In the genomic region with DNA sequence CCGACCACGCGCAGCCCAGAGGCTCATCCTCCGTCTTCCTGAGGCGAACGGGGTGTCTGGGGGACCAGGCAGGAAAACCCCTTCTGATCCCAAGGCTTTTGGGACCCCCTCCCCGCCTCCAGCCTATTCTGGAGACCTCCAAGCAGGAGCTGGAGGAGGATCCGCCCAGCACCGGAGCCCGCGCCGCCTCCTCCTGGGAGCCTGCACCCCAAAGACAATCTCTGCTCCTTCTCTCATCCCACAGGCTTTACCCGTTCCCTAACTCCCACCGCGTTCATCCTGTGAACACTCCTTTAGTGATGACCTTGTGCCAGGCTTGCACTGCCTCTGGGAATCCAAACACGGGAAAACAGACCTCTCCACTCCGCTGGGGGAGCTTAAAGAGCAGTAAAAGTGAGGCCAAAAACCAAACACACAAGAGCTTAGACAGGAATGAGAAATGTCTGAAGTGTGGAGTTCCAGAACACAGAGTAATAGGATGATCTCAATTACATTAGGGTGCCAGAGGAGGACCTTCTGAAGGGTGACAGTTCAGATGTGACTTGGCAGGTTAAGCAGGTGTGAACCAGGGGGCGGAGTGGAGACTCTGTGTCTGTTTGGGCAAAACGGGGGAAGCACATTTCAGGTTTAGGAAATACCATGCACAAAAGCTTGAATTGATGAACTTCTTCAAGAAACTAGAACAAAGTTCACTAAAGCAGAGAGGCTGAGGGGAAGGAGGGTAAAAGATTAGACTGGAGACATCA, we compare ENCODE assay signal across 1 cellular context.
TF ChIP-seq lines count a peak whose summit lies in the region.

No MANE protein-coding gene starts in this region.

TF ChIP-seq in GM23338, 12 proteins besides CTCF, POLR2A, EP300 and RAD21 (continued from another document):
- TF ChIP-seq, protein P1, sequence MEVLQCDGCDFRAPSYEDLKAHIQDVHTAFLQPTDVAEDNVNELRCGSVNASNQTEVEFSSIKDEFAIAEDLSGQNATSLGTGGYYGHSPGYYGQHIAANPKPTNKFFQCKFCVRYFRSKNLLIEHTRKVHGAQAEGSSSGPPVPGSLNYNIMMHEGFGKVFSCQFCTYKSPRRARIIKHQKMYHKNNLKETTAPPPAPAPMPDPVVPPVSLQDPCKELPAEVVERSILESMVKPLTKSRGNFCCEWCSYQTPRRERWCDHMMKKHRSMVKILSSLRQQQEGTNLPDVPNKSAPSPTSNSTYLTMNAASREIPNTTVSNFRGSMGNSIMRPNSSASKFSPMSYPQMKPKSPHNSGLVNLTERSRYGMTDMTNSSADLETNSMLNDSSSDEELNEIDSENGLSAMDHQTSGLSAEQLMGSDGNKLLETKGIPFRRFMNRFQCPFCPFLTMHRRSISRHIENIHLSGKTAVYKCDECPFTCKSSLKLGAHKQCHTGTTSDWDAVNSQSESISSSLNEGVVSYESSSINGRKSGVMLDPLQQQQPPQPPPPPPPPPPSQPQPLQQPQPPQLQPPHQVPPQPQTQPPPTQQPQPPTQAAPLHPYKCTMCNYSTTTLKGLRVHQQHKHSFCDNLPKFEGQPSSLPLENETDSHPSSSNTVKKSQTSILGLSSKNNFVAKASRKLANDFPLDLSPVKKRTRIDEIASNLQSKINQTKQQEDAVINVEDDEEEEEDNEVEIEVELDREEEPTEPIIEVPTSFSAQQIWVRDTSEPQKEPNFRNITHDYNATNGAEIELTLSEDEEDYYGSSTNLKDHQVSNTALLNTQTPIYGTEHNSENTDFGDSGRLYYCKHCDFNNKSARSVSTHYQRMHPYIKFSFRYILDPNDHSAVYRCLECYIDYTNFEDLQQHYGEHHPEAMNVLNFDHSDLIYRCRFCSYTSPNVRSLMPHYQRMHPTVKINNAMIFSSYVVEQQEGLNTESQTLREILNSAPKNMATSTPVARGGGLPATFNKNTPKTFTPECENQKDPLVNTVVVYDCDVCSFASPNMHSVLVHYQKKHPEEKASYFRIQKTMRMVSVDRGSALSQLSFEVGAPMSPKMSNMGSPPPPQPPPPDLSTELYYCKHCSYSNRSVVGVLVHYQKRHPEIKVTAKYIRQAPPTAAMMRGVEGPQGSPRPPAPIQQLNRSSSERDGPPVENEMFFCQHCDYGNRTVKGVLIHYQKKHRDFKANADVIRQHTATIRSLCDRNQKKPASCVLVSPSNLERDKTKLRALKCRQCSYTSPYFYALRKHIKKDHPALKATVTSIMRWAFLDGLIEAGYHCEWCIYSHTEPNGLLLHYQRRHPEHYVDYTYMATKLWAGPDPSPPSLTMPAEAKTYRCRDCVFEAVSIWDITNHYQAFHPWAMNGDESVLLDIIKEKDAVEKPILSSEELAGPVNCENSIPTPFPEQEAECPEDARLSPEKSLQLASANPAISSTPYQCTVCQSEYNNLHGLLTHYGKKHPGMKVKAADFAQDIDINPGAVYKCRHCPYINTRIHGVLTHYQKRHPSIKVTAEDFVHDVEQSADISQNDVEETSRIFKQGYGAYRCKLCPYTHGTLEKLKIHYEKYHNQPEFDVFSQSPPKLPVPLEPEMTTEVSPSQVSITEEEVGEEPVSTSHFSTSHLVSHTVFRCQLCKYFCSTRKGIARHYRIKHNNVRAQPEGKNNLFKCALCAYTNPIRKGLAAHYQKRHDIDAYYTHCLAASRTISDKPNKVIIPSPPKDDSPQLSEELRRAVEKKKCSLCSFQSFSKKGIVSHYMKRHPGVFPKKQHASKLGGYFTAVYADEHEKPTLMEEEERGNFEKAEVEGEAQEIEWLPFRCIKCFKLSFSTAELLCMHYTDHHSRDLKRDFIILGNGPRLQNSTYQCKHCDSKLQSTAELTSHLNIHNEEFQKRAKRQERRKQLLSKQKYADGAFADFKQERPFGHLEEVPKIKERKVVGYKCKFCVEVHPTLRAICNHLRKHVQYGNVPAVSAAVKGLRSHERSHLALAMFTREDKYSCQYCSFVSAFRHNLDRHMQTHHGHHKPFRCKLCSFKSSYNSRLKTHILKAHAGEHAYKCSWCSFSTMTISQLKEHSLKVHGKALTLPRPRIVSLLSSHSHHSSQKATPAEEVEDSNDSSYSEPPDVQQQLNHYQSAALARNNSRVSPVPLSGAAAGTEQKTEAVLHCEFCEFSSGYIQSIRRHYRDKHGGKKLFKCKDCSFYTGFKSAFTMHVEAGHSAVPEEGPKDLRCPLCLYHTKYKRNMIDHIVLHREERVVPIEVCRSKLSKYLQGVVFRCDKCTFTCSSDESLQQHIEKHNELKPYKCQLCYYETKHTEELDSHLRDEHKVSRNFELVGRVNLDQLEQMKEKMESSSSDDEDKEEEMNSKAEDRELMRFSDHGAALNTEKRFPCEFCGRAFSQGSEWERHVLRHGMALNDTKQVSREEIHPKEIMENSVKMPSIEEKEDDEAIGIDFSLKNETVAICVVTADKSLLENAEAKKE (CRISPR knock-in tag; IDR thresholded peaks at IDR 0.05) = no peak
- TF ChIP-seq ZNF114 (CRISPR knock-in tag; IDR thresholded peaks at IDR 0.05) = no peak
- no peak for TF ChIP-seq STAT1 (IDR thresholded peaks at IDR 0.05; ENCODE audit: unreplicated experiment)
